1 cellular context compared by ENCODE assay signal in the genomic region with DNA sequence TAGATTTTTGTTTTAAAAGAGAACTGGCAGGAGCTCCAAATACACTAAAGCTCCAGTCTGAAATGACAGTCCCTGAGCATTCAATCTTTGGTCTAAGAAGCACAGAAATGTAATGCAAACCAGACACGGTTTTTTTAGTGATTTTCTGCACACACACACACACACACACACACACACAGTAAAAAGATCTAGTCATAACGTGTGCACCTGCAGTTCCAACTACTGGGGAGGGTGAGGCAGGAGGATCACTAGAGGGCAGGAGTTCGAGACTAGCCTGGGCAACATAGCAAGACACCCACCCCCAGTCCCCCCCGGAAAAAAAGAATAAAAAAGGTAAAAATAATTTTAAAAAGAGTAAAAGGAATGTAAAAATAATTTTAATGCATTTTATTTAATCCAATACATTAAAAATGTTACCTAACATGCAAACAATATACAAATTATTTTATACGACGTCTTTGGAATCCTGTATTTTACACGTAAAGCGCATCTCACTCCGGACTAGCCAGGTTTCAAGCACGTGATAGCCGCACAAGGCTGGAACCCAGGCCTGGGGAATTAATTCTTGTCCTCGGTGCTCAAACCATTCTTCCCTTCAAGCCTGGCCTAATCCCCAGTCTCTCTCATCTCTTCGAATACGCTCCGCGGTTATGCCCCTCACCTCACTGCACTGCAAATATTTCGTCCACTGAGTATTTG.
TF ChIP-seq lines count a peak whose summit lies in the region.

No MANE protein-coding gene starts in this region.

TF ChIP-seq in SK-N-SH, 30 proteins besides CTCF, POLR2A, EP300 and RAD21 (continued from another document):
- TF ChIP-seq, protein P1, sequence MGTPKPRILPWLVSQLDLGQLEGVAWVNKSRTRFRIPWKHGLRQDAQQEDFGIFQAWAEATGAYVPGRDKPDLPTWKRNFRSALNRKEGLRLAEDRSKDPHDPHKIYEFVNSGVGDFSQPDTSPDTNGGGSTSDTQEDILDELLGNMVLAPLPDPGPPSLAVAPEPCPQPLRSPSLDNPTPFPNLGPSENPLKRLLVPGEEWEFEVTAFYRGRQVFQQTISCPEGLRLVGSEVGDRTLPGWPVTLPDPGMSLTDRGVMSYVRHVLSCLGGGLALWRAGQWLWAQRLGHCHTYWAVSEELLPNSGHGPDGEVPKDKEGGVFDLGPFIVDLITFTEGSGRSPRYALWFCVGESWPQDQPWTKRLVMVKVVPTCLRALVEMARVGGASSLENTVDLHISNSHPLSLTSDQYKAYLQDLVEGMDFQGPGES (IDR thresholded peaks at IDR 0.05; ENCODE audit: low read depth, low read length), result no peak
- TF ChIP-seq GABPA (IDR thresholded peaks at IDR 0.05; ENCODE audit: low read depth) (no peak), EZH2phosphoT487 (IDR thresholded peaks at IDR 0.05; ENCODE audit: borderline replicate concordance, low read depth) (no peak), RXRA (IDR thresholded peaks at IDR 0.05; ENCODE audit: borderline replicate concordance, low read depth) (no peak), RCOR1 (IDR thresholded peaks at IDR 0.05; ENCODE audit: low read length) (no peak), FOXJ3 (CRISPR knock-in tag; IDR thresholded peaks at IDR 0.05) (no peak), JUND (IDR thresholded peaks at IDR 0.05) (no peak), SIN3A (IDR thresholded peaks at IDR 0.05; ENCODE audit: borderline replicate concordance, low read depth, low read length) (no peak), GATA2 (CRISPR knock-in tag; IDR thresholded peaks at IDR 0.05) (no peak)
- TF ChIP-seq, protein P2, sequence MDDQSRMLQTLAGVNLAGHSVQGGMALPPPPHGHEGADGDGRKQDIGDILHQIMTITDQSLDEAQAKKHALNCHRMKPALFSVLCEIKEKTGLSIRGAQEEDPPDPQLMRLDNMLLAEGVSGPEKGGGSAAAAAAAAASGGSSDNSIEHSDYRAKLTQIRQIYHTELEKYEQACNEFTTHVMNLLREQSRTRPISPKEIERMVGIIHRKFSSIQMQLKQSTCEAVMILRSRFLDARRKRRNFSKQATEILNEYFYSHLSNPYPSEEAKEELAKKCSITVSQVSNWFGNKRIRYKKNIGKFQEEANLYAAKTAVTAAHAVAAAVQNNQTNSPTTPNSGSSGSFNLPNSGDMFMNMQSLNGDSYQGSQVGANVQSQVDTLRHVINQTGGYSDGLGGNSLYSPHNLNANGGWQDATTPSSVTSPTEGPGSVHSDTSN (IDR thresholded peaks at IDR 0.05), result no peak
- TF ChIP-seq, protein P3, sequence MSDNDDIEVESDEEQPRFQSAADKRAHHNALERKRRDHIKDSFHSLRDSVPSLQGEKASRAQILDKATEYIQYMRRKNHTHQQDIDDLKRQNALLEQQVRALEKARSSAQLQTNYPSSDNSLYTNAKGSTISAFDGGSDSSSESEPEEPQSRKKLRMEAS (IDR thresholded peaks at IDR 0.05; ENCODE audit: low read depth), result no peak
- TF ChIP-seq, protein P4, sequence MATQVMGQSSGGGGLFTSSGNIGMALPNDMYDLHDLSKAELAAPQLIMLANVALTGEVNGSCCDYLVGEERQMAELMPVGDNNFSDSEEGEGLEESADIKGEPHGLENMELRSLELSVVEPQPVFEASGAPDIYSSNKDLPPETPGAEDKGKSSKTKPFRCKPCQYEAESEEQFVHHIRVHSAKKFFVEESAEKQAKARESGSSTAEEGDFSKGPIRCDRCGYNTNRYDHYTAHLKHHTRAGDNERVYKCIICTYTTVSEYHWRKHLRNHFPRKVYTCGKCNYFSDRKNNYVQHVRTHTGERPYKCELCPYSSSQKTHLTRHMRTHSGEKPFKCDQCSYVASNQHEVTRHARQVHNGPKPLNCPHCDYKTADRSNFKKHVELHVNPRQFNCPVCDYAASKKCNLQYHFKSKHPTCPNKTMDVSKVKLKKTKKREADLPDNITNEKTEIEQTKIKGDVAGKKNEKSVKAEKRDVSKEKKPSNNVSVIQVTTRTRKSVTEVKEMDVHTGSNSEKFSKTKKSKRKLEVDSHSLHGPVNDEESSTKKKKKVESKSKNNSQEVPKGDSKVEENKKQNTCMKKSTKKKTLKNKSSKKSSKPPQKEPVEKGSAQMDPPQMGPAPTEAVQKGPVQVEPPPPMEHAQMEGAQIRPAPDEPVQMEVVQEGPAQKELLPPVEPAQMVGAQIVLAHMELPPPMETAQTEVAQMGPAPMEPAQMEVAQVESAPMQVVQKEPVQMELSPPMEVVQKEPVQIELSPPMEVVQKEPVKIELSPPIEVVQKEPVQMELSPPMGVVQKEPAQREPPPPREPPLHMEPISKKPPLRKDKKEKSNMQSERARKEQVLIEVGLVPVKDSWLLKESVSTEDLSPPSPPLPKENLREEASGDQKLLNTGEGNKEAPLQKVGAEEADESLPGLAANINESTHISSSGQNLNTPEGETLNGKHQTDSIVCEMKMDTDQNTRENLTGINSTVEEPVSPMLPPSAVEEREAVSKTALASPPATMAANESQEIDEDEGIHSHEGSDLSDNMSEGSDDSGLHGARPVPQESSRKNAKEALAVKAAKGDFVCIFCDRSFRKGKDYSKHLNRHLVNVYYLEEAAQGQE (IDR thresholded peaks at IDR 0.05; ENCODE audit: low read depth, low read length), result no peak
- TF ChIP-seq, protein P5, sequence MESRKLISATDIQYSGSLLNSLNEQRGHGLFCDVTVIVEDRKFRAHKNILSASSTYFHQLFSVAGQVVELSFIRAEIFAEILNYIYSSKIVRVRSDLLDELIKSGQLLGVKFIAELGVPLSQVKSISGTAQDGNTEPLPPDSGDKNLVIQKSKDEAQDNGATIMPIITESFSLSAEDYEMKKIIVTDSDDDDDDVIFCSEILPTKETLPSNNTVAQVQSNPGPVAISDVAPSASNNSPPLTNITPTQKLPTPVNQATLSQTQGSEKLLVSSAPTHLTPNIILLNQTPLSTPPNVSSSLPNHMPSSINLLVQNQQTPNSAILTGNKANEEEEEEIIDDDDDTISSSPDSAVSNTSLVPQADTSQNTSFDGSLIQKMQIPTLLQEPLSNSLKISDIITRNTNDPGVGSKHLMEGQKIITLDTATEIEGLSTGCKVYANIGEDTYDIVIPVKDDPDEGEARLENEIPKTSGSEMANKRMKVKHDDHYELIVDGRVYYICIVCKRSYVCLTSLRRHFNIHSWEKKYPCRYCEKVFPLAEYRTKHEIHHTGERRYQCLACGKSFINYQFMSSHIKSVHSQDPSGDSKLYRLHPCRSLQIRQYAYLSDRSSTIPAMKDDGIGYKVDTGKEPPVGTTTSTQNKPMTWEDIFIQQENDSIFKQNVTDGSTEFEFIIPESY (IDR thresholded peaks at IDR 0.05; ENCODE audit: borderline replicate concordance, low read depth), result no peak
